In genomic region chr19:1374250-1374577, GRCh38 we compare ENCODE assay signal across 24 cellular contexts. TPM values are rescaled to one million over a fixed set of nuclear protein-coding genes. Genes with fewer than 3 reads are reported as not detected.
A peak's percentile ranks its signal among the peaks of the same experiment; 100 is the strongest.
DNase-seq lines count a peak whose midpoint lies in the region; ATAC-seq, FAIRE-seq and TF ChIP-seq lines count a peak whose summit lies in the region.
"Had no signal": no experiment of that assay in that cellular context is flagged by ENCODE, and none has a peak within 500 bp of the region (broad histone marks: within the 10 kb centered on the region; RNA-seq: fewer than 3 reads in every experiment).

No MANE protein-coding gene starts in this region.

- no peaks in the 10 kb centered on the region for H3K9me3 Mint-ChIP-seq in brain
- H3K9me3 Mint-ChIP-seq in activated CD8-positive, alpha-beta T cell treated with anti-CD3 and anti-CD28 coated beads for 36 hours: no peaks in the 10 kb centered on the region
- H3K9me3 Mint-ChIP-seq: activated B cell treated with CpG ODN at 0.5 μM for 24 hours, neural crest cell had no signal

- H3K4me3 ChIP-seq in pancreas (no peak overlapping the region), urinary bladder (ENCODE audit: low read depth, low read length) (no peak overlapping the region)
- H3K4me3 ChIP-seq: ascending aorta, lung, skin epidermis, vagina had no signal

- no peak for FAIRE-seq in pancreas (lab: Jason Lieb, UNC)

- H3K36me3 ChIP-seq in pancreas (peaks cover 0 to 34% (median 3%) of the 10 kb centered on the region in 3 donors), urinary bladder (ENCODE audit: insufficient read depth) (peaks cover 3% of the 10 kb centered on the region)

- peak overlapping the region in 3 of 5 experiments; percentile 58 to 75 (median 60) for H3K27ac Mint-ChIP-seq in brain
- H3K27ac Mint-ChIP-seq in activated CD8-positive, alpha-beta T cell treated with anti-CD3 and anti-CD28 coated beads for 36 hours: no peak overlapping the region
- H3K27ac Mint-ChIP-seq: activated B cell treated with CpG ODN at 0.5 μM for 24 hours; activated naive CD8-positive, alpha-beta T cell had no signal

- no peak overlapping the region for H3K4me3 Mint-ChIP-seq in brain
- no peak overlapping the region for H3K4me3 Mint-ChIP-seq in activated CD8-positive, alpha-beta T cell treated with anti-CD3 and anti-CD28 coated beads for 36 hours
- H3K4me3 Mint-ChIP-seq: activated B cell treated with CpG ODN at 0.5 μM for 24 hours; activated naive CD8-positive, alpha-beta T cell; neural crest cell had no signal

- H3K9me3 ChIP-seq in pancreas: no peaks in the 10 kb centered on the region
- H3K9me3 ChIP-seq: ascending aorta, vagina had no signal

- POLR2A ChIA-PET in activated CD8-positive, alpha-beta T cell treated with anti-CD3 and anti-CD28 coated beads for 36 hours (lab: Charles Lee): no interaction called here

- 79 to 88% methylated on average over 11 to 12 of the region's 12 CpGs for WGBS in pancreas, 2 donors
- 75% methylated on average over 12 of the region's 12 CpGs for WGBS in urinary bladder

- H3K4me1 ChIP-seq in pancreas (peaks cover 6 to 13% (median 6%) of the 10 kb centered on the region in 3 donors), urinary bladder (ENCODE audit: insufficient read depth) (no peaks in the 10 kb centered on the region)
- H3K4me1 ChIP-seq: ascending aorta, vagina had no signal

- no peaks in the 10 kb centered on the region for H3K27me3 ChIP-seq in pancreas
- H3K27me3 ChIP-seq: ascending aorta, vagina had no signal

- intact Hi-C loops in left cardiac atrium (cut with DNase I) (no loop called here), pancreas (cut with DNase I) (no loop called here)
- intact Hi-C loops in activated CD8-positive, alpha-beta T cell treated with anti-CD3 and anti-CD28 coated beads for 36 hours (cut with micrococcal nuclease): no loop called here

- H3K27me3 Mint-ChIP-seq in brain: no peaks in the 10 kb centered on the region
- H3K27me3 Mint-ChIP-seq in activated CD8-positive, alpha-beta T cell treated with anti-CD3 and anti-CD28 coated beads for 36 hours: no peaks in the 10 kb centered on the region
- H3K27me3 Mint-ChIP-seq: activated B cell treated with CpG ODN at 0.5 μM for 24 hours; activated naive CD8-positive, alpha-beta T cell had no signal

- CTCF ChIA-PET in activated CD8-positive, alpha-beta T cell treated with anti-CD3 and anti-CD28 coated beads for 36 hours (lab: Charles Lee): interaction anchor here (1.7 kb wide), 1 partner anchor 8 kb away, joined by 7 read pairs; no protein-coding TSS in a partner anchor

- H3K27ac ChIP-seq in pancreas: peak overlapping the region; percentile 67 to 79 (median 74)
- peak overlapping the region; percentile 26 for H3K27ac ChIP-seq in urinary bladder (ENCODE audit: low read depth)
- H3K27ac ChIP-seq: ascending aorta, vagina had no signal

- DNase-seq in left cardiac atrium (no peak), pancreas (peak in 1 of 6 donors; percentile 29), DMS153 treated with DMSO at 0.1 percent for 48 hours (lab: John Stamatoyannopoulos, UW; ENCODE audit: unreplicated experiment) (no peak)
- DNase-seq in activated CD8-positive, alpha-beta T cell treated with anti-CD3 and anti-CD28 coated beads for 36 hours: no peak
- DNase-seq: activated B cell treated with CpG ODN at 0.5 μM for 24 hours; activated CD4-positive, alpha-beta T cell treated with anti-CD3 and anti-CD28 coated beads, Interleukin-2, amount 50 U/mL, for 48 hours; activated CD8-positive, alpha-beta memory T cell treated with anti-CD3 and anti-CD28 coated beads, Interleukin-2, amount 50 U/mL, for 48 hours; effector CD4-positive, alpha-beta T cell; foreskin melanocyte; IMR-90; NCI-H1105 treated with DMSO at 0.1 percent for 48 hours; NCI-H2081; NCI-H446 treated with DMSO at 0.1 percent for 48 hours; stimulated activated CD4-positive, alpha-beta T cell treated with anti-CD3 and anti-CD28 coated beads, Interleukin-1b, Interleukin-23, amount 100 ng/mL, for 48 hours; T-helper 9 cell had no signal

- peak; percentile 5 to 9 for ATAC-seq in left cardiac atrium
- no peak for ATAC-seq in pancreas
- no peak for ATAC-seq in activated CD8-positive, alpha-beta T cell treated with anti-CD3 and anti-CD28 coated beads for 36 hours
- no peak for ATAC-seq in GM21528 (IDR thresholded peaks at IDR 0.05; ENCODE audit: low FRiP score, unreplicated experiment)

- TF ChIP-seq CTCF in brain (conservative IDR thresholded peaks at IDR 0.05) (no peak), pancreas (IDR thresholded peaks at IDR 0.05) (no peak)
- TF ChIP-seq CTCF in activated CD8-positive, alpha-beta T cell treated with anti-CD3 and anti-CD28 coated beads for 36 hours (IDR thresholded peaks at IDR 0.05): no peak

- peaks cover 35% of the 10 kb centered on the region for H3K36me3 Mint-ChIP-seq in brain
- peaks cover 1% of the 10 kb centered on the region for H3K36me3 Mint-ChIP-seq in activated CD8-positive, alpha-beta T cell treated with anti-CD3 and anti-CD28 coated beads for 36 hours (ENCODE audit: low read depth)
- H3K36me3 Mint-ChIP-seq: activated naive CD8-positive, alpha-beta T cell had no signal

- H3K4me1 Mint-ChIP-seq in brain: peaks cover 12% of the 10 kb centered on the region
- no peaks in the 10 kb centered on the region for H3K4me1 Mint-ChIP-seq in activated CD8-positive, alpha-beta T cell treated with anti-CD3 and anti-CD28 coated beads for 36 hours (ENCODE audit: low read depth)
- H3K4me1 Mint-ChIP-seq: activated B cell treated with CpG ODN at 0.5 μM for 24 hours, neural crest cell had no signal

RNA-seq across cellular contexts. Expression of gene NDUFS7, which starts 9.5 kb away (rescaled TPM):
- polyA plus RNA-seq in brain (ENCODE audit: insufficient read depth, low read depth, low replicate concordance) (275 TPM), pancreas (10 to 100 TPM; 57.8 to 70.8 TPM), urinary bladder (173 TPM)
- total RNA-seq in left cardiac atrium (100 to 1,000 TPM; 240 to 267 TPM), pancreas (10 to 100 TPM; 32.1 to 56.3 (median 42.5) TPM), urinary bladder (26.4 TPM)
- total RNA-seq in activated CD8-positive, alpha-beta T cell treated with anti-CD3 and anti-CD28 coated beads for 36 hours: 100 to 1,000 TPM; 113 to 120 TPM

RNA-seq across cellular contexts. Expression of gene GAMT, which starts 27.1 kb away (rescaled TPM):
- polyA plus RNA-seq in brain (ENCODE audit: insufficient read depth, low read depth, low replicate concordance) (146 TPM), pancreas (100 to 1,000 TPM in 1 of 2 donors, 10 to 100 TPM in 1; 65.2 to 200 TPM), urinary bladder (18.5 TPM)
- total RNA-seq in left cardiac atrium (10 to 100 TPM; 36.0 to 48.1 TPM), pancreas (100 to 1,000 TPM in 1 of 6 donors, 10 to 100 TPM in 5; 46.2 to 116 (median 64.4) TPM), urinary bladder (10.3 TPM)
- 10 to 100 TPM; 27.8 to 29.5 TPM for total RNA-seq in activated CD8-positive, alpha-beta T cell treated with anti-CD3 and anti-CD28 coated beads for 36 hours

RNA-seq across cellular contexts. Expression of gene DAZAP1, which starts 33.2 kb away (rescaled TPM):
- polyA plus RNA-seq in brain (ENCODE audit: insufficient read depth, low read depth, low replicate concordance) (81.4 TPM), pancreas (10 to 100 TPM; 63.8 to 64.4 TPM), urinary bladder (71.5 TPM)
- total RNA-seq in left cardiac atrium (10 to 100 TPM; 74.1 to 95.7 TPM), pancreas (10 to 100 TPM; 35.3 to 67.4 (median 48.7) TPM), urinary bladder (37.0 TPM)
- 100 to 1,000 TPM; 263 to 283 TPM for total RNA-seq in activated CD8-positive, alpha-beta T cell treated with anti-CD3 and anti-CD28 coated beads for 36 hours

Comparison
In these comparisons a context has a peak if more than half of its experiments do, and no peak if none do; other contexts are left out.
1. ATAC-seq: peak in left cardiac atrium (2 of 2); none in pancreas (0 of 4), activated CD8-positive, alpha-beta T cell treated with anti-CD3 and anti-CD28 coated beads for 36 hours (single experiment) and GM21528 (single experiment).